ENCODE assay signal across 8 cellular contexts in genomic region chr9:137200311-137201204, GRCh38. TPM values are rescaled to one million over a fixed set of nuclear protein-coding genes. Genes with fewer than 3 reads are reported as not detected.
A peak's percentile ranks its signal among the peaks of the same experiment; 100 is the strongest.
DNase-seq lines count a peak whose midpoint lies in the region; ATAC-seq, FAIRE-seq and TF ChIP-seq lines count a peak whose summit lies in the region.

TPRN (minus strand) TSS chr9:137200741; CDS start chr9:137200711, 30 bp downstream.

- intact Hi-C loops in Calu3 (cut with micrococcal nuclease; ENCODE audit: unreplicated experiment) (no loop called here), endothelial cell of umbilical vein (cut with micrococcal nuclease) (loop anchor here (1.0 to 2.0 kb wide), 5 partner anchors 11 to 71 kb away; partner anchors contain the start of gene TUBB4B)

- ATAC-seq in GM21447 (IDR thresholded peaks at IDR 0.05; ENCODE audit: unreplicated experiment), result peak; percentile 90

- CTCF ChIA-PET in Calu3 (lab: Charles Lee), result interaction anchor here (0.6 to 1.0 kb wide), 2 partner anchors 22 to 104 kb away, joined by 3 to 4 read pairs; no protein-coding TSS in a partner anchor
- CTCF ChIA-PET in endothelial cell of umbilical vein (lab: Charles Lee), result interaction anchor here (0.8 to 1.5 kb wide), 7 partner anchors 11 to 154 kb away, joined by 3 to 7 read pairs (median 3); partner anchors contain the start of genes CYSRT1, NPDC1, RNF208 and RNF224

- POLR2A ChIA-PET in endothelial cell of umbilical vein (lab: Charles Lee), result interaction anchor here (0.6 to 1.2 kb wide), 6 partner anchors 11 to 75 kb away, joined by 3 to 10 read pairs (median 6); partner anchors contain the start of genes ANAPC2, SSNA1 and TUBB4B

- peak within 1 kb of the TSS; percentile 73 for H3K27ac Mint-ChIP-seq in Calu3 (ENCODE audit: unreplicated experiment)

- H3K36me3 ChIP-seq in HUES64 (ENCODE audit: insufficient read depth, low read length) (no peaks in the 10 kb centered on the region), OCI-LY1 (ENCODE audit: insufficient read depth, low read length) (no peaks in the 10 kb centered on the region; the same call in 1 of the 2 replicates), endothelial cell of umbilical vein (ENCODE audit: control insufficient read depth in 2 of 2, extremely low read depth in 1 of 2, insufficient read depth in 2 of 2, low read length in 2 of 2) (no peaks in the 10 kb centered on the region)

- H3K9me2 ChIP-seq in OCI-LY1 (ENCODE audit: low read depth, low read length), result no peaks in the 10 kb centered on the region

- no peaks in the 10 kb centered on the region for H3K9me3 Mint-ChIP-seq in Calu3 (ENCODE audit: low read depth, unreplicated experiment)

- peaks cover 20% of the 10 kb centered on the region for H3K4me1 Mint-ChIP-seq in Calu3 (ENCODE audit: low read depth, unreplicated experiment)

- no TSS peak for BruUV-seq in Calu3 (replicated peaks; lab: Mats Ljungman, UMichigan)
- BruUV-seq in endothelial cell of umbilical vein (replicated peaks; lab: Mats Ljungman, UMichigan), result no TSS peak

- H3K9me1 ChIP-seq in endothelial cell of umbilical vein (replicated peaks; ENCODE audit: control insufficient read depth, extremely low read depth, insufficient read depth, low read length), result no peaks in the 10 kb centered on the region

- under 1% methylated on average over 118 of the region's 118 CpGs for WGBS in HUES64

- H3K27me3 ChIP-seq in HUES64 (ENCODE audit: insufficient read depth, low read length), result no peaks in the 10 kb centered on the region
- peaks cover 8% of the 10 kb centered on the region for H3K27me3 ChIP-seq in OCI-LY1 (ENCODE audit: insufficient read depth, low read length)
- no peaks in the 10 kb centered on the region for H3K27me3 ChIP-seq in endothelial cell of umbilical vein (ENCODE audit: control insufficient read depth in 2 of 2, insufficient read depth in 2 of 2, low read length in 2 of 2)

- H3K79me2 ChIP-seq in OCI-LY1 (ENCODE audit: insufficient read depth, low read length), result peaks cover 12% of the 10 kb centered on the region; the same call in 1 of the 2 replicates
- peaks cover 19% of the 10 kb centered on the region for H3K79me2 ChIP-seq in endothelial cell of umbilical vein (ENCODE audit: control insufficient read depth, insufficient read depth, low read length)

- dilution Hi-C loops in endothelial cell of umbilical vein (cut with MboI; ENCODE audit: extremely low pct_ligation_motif_present, low sequenced_read_pairs), result no loop called here

- peak; percentile 98 for DNase-seq in Calu3
- peak; percentile 97 for DNase-seq in activated CD8-positive, alpha-beta memory T cell treated with anti-CD3 and anti-CD28 coated beads, Interleukin-2, amount 50 U/mL, for 48 hours
- DNase-seq in endothelial cell of umbilical vein (ENCODE audit: low read depth, low spot score), result peak; percentile 98
- DNase-seq in midbrain (lab: John Stamatoyannopoulos, UW), result peak; percentile 99
- peak; percentile 95 to 98 for DNase-seq in stimulated activated CD8-positive, alpha-beta memory T cell treated with anti-CD3 and anti-CD28 coated beads, Interleukin-2, amount 100 ng/mL, for 1 hour (ENCODE audit: low read depth in 2 of 2)

- FAIRE-seq in endothelial cell of umbilical vein (lab: Jason Lieb, UNC), result peak; percentile 96

- no peak within 1 kb of the TSS for H2AFZ ChIP-seq in OCI-LY1 (ENCODE audit: low read length)
- peak within 1 kb of the TSS; percentile 55 for H2AFZ ChIP-seq in endothelial cell of umbilical vein (ENCODE audit: low read depth, low read length)

- H3K27me3 Mint-ChIP-seq in Calu3 (ENCODE audit: unreplicated experiment), result no peaks in the 10 kb centered on the region

- H3K4me3 ChIP-seq in HUES64 (ENCODE audit: low read length) (peak within 1 kb of the TSS; percentile 69), OCI-LY1 (ENCODE audit: low read depth, low read length, poor library complexity, severe bottlenecking) (peak within 1 kb of the TSS; percentile 73), endothelial cell of umbilical vein (replicated peaks in 1 of 3; ENCODE audit: insufficient read depth in 1 of 3, low read depth in 1 of 3, low read length in 3 of 3) (peak within 1 kb of the TSS in 2 of 3 experiments; percentile 27 to 80)

- peaks cover 52% of the 10 kb centered on the region for H3K36me3 Mint-ChIP-seq in Calu3 (ENCODE audit: insufficient read depth, unreplicated experiment)

- peak within 1 kb of the TSS; percentile 75 for H3K9ac ChIP-seq in HUES64 (ENCODE audit: low read depth, low read length)
- peak within 1 kb of the TSS; percentile 81 for H3K9ac ChIP-seq in OCI-LY1 (ENCODE audit: low read length)
- H3K9ac ChIP-seq in endothelial cell of umbilical vein (replicated peaks; ENCODE audit: extremely low read depth, insufficient read depth, low read length), result no peak within 1 kb of the TSS

- peak within 1 kb of the TSS; percentile 77 for H3K4me3 Mint-ChIP-seq in Calu3 (ENCODE audit: low read depth, unreplicated experiment)

- peak; percentile 98 for TF ChIP-seq POLR2A in endothelial cell of umbilical vein (IDR thresholded peaks at IDR 0.05; ENCODE audit: low read depth, low read length)

- H4K20me1 ChIP-seq in OCI-LY1 (ENCODE audit: insufficient read depth, low read length) (no peaks in the 10 kb centered on the region), endothelial cell of umbilical vein (replicated peaks; ENCODE audit: control insufficient read depth, extremely low read depth, insufficient read depth, low read length) (no peaks in the 10 kb centered on the region)

- H3K4me1 ChIP-seq in HUES64 (ENCODE audit: insufficient read depth, low read length) (peaks cover 6% of the 10 kb centered on the region; the same call in 1 of the 2 replicates), OCI-LY1 (ENCODE audit: insufficient read depth, low read length, severe bottlenecking) (peaks cover 45% of the 10 kb centered on the region), endothelial cell of umbilical vein (ENCODE audit: control insufficient read depth, extremely low read depth, insufficient read depth, low read length) (peaks cover 21% of the 10 kb centered on the region)

- peak within 1 kb of the TSS; percentile 87 for H3K4me2 ChIP-seq in OCI-LY1 (ENCODE audit: low read length)
- peak within 1 kb of the TSS; percentile 46 for H3K4me2 ChIP-seq in endothelial cell of umbilical vein (ENCODE audit: insufficient read depth, low read length)

- H3F3A ChIP-seq in OCI-LY1 (ENCODE audit: insufficient read depth, low read length), result no peaks in the 10 kb centered on the region

- H3K27ac ChIP-seq in HUES64 (ENCODE audit: low read depth, low read length) (peak within 1 kb of the TSS; percentile 69), OCI-LY1 (ENCODE audit: low read depth, low read length, poor library complexity, severe bottlenecking) (peak within 1 kb of the TSS; percentile 47), endothelial cell of umbilical vein (ENCODE audit: insufficient read depth, low read depth, low read length) (no peak within 1 kb of the TSS)

- H3K9me3 ChIP-seq in HUES64 (ENCODE audit: insufficient read depth, low read depth, low read length) (no peaks in the 10 kb centered on the region), OCI-LY1 (ENCODE audit: low read length) (no peaks in the 10 kb centered on the region), endothelial cell of umbilical vein (replicated peaks; ENCODE audit: control insufficient read depth, insufficient read depth, low read length) (no peaks in the 10 kb centered on the region)

- TF ChIP-seq CTCF in Calu3 (IDR thresholded peaks at IDR 0.05; ENCODE audit: unreplicated experiment) (no peak), OCI-LY1 (IDR thresholded peaks at IDR 0.05; ENCODE audit: low read length) (no peak), endothelial cell of umbilical vein (IDR thresholded peaks at IDR 0.05; ENCODE audit: extremely low read depth in 1 of 2, insufficient read depth in 1 of 2, low read depth in 1 of 2, low read length in 2 of 2) (no peak)

TF ChIP-seq in endothelial cell of umbilical vein, 7 proteins besides CTCF, POLR2A, EP300 and RAD21:
- peak; percentile 92 for TF ChIP-seq POLR2AphosphoS5 (IDR thresholded peaks at IDR 0.05; ENCODE audit: insufficient read depth, low read depth, low read length)
- TF ChIP-seq MAX (IDR thresholded peaks at IDR 0.05; ENCODE audit: insufficient read depth, insufficient read length), result no peak
- TF ChIP-seq JUN (IDR thresholded peaks at IDR 0.05; ENCODE audit: borderline replicate concordance, insufficient read depth, insufficient read length, low read depth), result no peak

RNA-seq across cellular contexts. Expression of gene TPRN, which starts in this region (rescaled TPM):
- 18.3 and 20.3 TPM in 2 replicates for total RNA-seq in Calu3 (2022)
- 15.9 TPM for polyA plus RNA-seq in HUES64 (2013, experiment 1 of 2)
- polyA plus RNA-seq in HUES64 (2013, experiment 2 of 2), result 13.1 TPM
- 12.1 and 12.4 TPM in 2 replicates for total RNA-seq in endothelial cell of umbilical vein
- polyA plus RNA-seq in endothelial cell of umbilical vein, result 4.3 and 5.7 TPM in 2 replicates
- 3.3 and 5.0 TPM in 2 replicates for polyA plus RNA-seq in endothelial cell of umbilical vein (2011; cell fraction: cytosol; rRNA removed)
- polyA plus RNA-seq in endothelial cell of umbilical vein (2011; cell fraction: nucleus; rRNA removed), result 7.5 and 8.5 TPM in 2 replicates
- polyA plus RNA-seq in endothelial cell of umbilical vein (2012), result 5.6 and 7.9 TPM in 2 replicates
- 2.0 and 3.6 TPM in 2 replicates for polyA minus RNA-seq in endothelial cell of umbilical vein
- 25.7 TPM for polyA minus RNA-seq in endothelial cell of umbilical vein (2011; cell fraction: cytosol; rRNA and poly(A)+ RNA removed)
- polyA minus RNA-seq in endothelial cell of umbilical vein (2011; cell fraction: nucleus; rRNA and poly(A)+ RNA removed), result 2.0 and 3.5 TPM in 2 replicates
